Comparison of ENCODE assay signal across 8 cellular contexts in genomic region chr2:30115141-30115980, GRCh38. TPM values are rescaled to one million over a fixed set of nuclear protein-coding genes. Genes with fewer than 3 reads are reported as not detected.
DNase-seq lines count a peak whose midpoint lies in the region; ATAC-seq and TF ChIP-seq lines count a peak whose summit lies in the region.

No MANE protein-coding gene starts in this region.

- H3K79me2 ChIP-seq in KMS-11 (ENCODE audit: insufficient read depth, low read depth) = no peaks in the 10 kb centered on the region

- TF ChIP-seq CTCF in KMS-11 (conservative IDR thresholded peaks at IDR 0.05; ENCODE audit: low read depth, low read length) = peak; percentile 97
- peak; percentile 30 to 94 (median 86) for TF ChIP-seq CTCF in Peyer's patch (IDR thresholded peaks at IDR 0.05)
- peak; percentile 80 to 85 for TF ChIP-seq CTCF in tibial artery (IDR thresholded peaks at IDR 0.05)

- intact Hi-C loops in tibial artery (cut with DNase I; ENCODE audit: low total_unique reads) = no loop called here

- no peak overlapping the region; the same call in 1 of the 2 replicates for H3K4me2 ChIP-seq in KMS-11

- DNase-seq in Peyer's patch (peak; percentile 56 to 91 (median 81)), foreskin melanocyte (peak; percentile 75), occipital lobe (lab: John Stamatoyannopoulos, UW) (peak; percentile 68), tibial artery (peak; percentile 85 to 87)
- peak; percentile 80 for DNase-seq in activated effector memory CD4-positive, alpha-beta T cell treated with anti-CD3 and anti-CD28 coated beads, Interleukin-2, amount 50 U/mL, for 16 hours

- H3K4me3 ChIP-seq in KMS-11 (IDR thresholded peaks at IDR 0.05; ENCODE audit: insufficient read depth, low read depth, low read length) (no peak overlapping the region), Peyer's patch (no peak overlapping the region), tibial artery (no peak overlapping the region)

- H3K27ac ChIP-seq in KMS-11 (no peak overlapping the region), Peyer's patch (no peak overlapping the region), tibial artery (no peak overlapping the region)

- peak overlapping the region; percentile 60 for H2AFZ ChIP-seq in KMS-11 (ENCODE audit: low read depth)

- H3K36me3 ChIP-seq in ES-I3 (ENCODE audit: insufficient read depth, low read length) = no peaks in the 10 kb centered on the region
- H3K36me3 ChIP-seq in KMS-11 (ENCODE audit: insufficient read depth) = no peaks in the 10 kb centered on the region
- no peaks in the 10 kb centered on the region for H3K36me3 ChIP-seq in Peyer's patch
- no peaks in the 10 kb centered on the region for H3K36me3 ChIP-seq in tibial artery

- no peaks in the 10 kb centered on the region for H4K20me1 ChIP-seq in KMS-11 (ENCODE audit: insufficient read depth)

- no peak for ATAC-seq in GM19328 (IDR thresholded peaks at IDR 0.05; ENCODE audit: unreplicated experiment)

- H3K9me3 ChIP-seq in ES-I3 (ENCODE audit: control insufficient read depth, insufficient read depth, low read length) = no peaks in the 10 kb centered on the region
- H3K9me3 ChIP-seq in Peyer's patch = no peaks in the 10 kb centered on the region
- H3K9me3 ChIP-seq in tibial artery = no peaks in the 10 kb centered on the region

- H3K4me1 ChIP-seq in ES-I3 (ENCODE audit: insufficient read depth, low read length) = peaks cover 10% of the 10 kb centered on the region
- H3K4me1 ChIP-seq in KMS-11 (ENCODE audit: low read depth, poor library complexity, severe bottlenecking) = peaks cover 7% of the 10 kb centered on the region
- H3K4me1 ChIP-seq in Peyer's patch = no peaks in the 10 kb centered on the region
- peaks cover 0 to 5% (median 0%) of the 10 kb centered on the region in 4 donors for H3K4me1 ChIP-seq in tibial artery

- no peak for TF ChIP-seq POLR2A in Peyer's patch (IDR thresholded peaks at IDR 0.05)

- H3K27me3 ChIP-seq in KMS-11 (ENCODE audit: insufficient read depth, low read depth) (no peaks in the 10 kb centered on the region), Peyer's patch (no peaks in the 10 kb centered on the region), tibial artery (peaks cover 0 to 2% of the 10 kb centered on the region in 2 donors)

- H3K9ac ChIP-seq in ES-I3 (ENCODE audit: low read depth, low read length) (peak overlapping the region; percentile 29; the same call in 1 of the 2 replicates), KMS-11 (no peak overlapping the region)

RNA-seq across cellular contexts. Expression of gene YPEL5, which starts 31.4 kb away (rescaled TPM):
- total RNA-seq in Peyer's patch = 10 to 100 TPM; 39.8 to 75.1 (median 59.0) TPM
- total RNA-seq in occipital lobe = 125 TPM
